21 cellular contexts compared by ENCODE assay signal in the genomic region with DNA sequence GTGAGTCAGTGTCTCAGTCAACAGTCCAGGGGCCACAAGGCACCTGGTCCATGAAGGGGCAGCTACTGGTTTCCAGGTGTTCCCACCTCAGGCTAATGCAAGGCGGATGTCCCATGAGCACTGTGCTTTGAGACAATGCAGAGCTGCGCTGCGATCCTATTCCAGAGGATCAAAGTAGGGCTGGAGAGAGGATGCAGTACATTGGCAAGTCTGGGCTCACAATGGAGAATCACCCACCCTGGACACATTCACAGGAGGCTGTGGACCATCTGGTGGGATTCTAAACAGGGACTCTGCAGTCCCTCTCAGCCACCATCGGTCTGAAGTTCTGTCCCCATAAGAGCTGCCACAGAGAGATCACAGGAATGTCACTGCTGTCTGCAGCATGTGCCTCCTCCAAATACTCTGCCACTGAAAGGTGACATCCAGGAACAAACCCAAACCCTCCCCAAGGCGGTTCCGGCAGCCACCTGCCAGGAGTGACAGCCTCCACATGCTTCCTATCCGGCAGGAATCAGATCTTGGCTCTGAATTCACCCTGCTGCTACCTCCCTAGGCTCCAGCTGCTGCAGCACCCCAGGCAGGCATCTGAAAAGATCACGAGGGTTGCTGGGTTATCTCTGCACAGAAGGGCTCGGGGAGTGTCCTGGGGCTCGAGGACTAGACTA. TPM values are rescaled to one million over a fixed set of nuclear protein-coding genes. Genes with fewer than 3 reads are reported as not detected.
"Had no signal": no experiment of that assay in that cellular context is flagged by ENCODE, and none has a peak within 500 bp of the region (broad histone marks: within the 10 kb centered on the region; RNA-seq: fewer than 3 reads in every experiment).

No MANE protein-coding gene starts in this region.

- H3K9me3 ChIP-seq: left ventricle myocardium inferior, right lobe of liver, testis, uterus had no signal

- H3K36me3 ChIP-seq: uterus had no signal

- H3K4me1 ChIP-seq: right lobe of liver, testis, uterus had no signal

- H3K4me3 ChIP-seq: left ventricle myocardium inferior, right lobe of liver, skin epidermis, testis, uterus had no signal

- DNase-seq: activated CD4-positive, alpha-beta T cell treated with anti-CD3 and anti-CD28 coated beads, Interleukin-2, amount 10 ng/mL, durations not matched to agents 7 days and 5 days; activated CD4-positive, CD25-positive, alpha-beta regulatory T cell treated with anti-CD3 and anti-CD28 coated beads, Interleukin-2, amount 50 U/mL, for 72 hours; activated CD8-positive, alpha-beta memory T cell treated with anti-CD3 and anti-CD28 coated beads, Interleukin-2, amount 10 ng/mL, durations not matched to agents 7 days and 5 days; activated CD8-positive, alpha-beta T cell treated with anti-CD3 and anti-CD28 coated beads for 36 hours; activated gamma-delta T cell; activated T-cell treated with anti-CD3 and anti-CD28 coated beads for 4 hours; aorta; effector memory CD8-positive, alpha-beta T cell; foreskin melanocyte; glutamatergic neuron; left ventricle myocardium inferior; right lobe of liver; stimulated activated CD4-positive, alpha-beta T cell treated with anti-CD3 and anti-CD28 coated beads, Interleukin-1b, Interleukin-23, amount 100 ng/mL, for 48 hours; testis; trophoblast cell; uterus had no signal

- ATAC-seq: activated CD8-positive, alpha-beta memory T cell treated with anti-CD3 and anti-CD28 coated beads, Interleukin-2, amount 10 ng/mL, durations not matched to agents 7 days and 5 days; activated CD8-positive, alpha-beta T cell treated with anti-CD3 and anti-CD28 coated beads for 36 hours; effector memory CD8-positive, alpha-beta T cell; esophagus mucosa; right lobe of liver; stimulated activated effector memory CD8-positive, alpha-beta T cell treated with anti-CD3 and anti-CD28 coated beads, Interleukin-12 subunit alpha, Interleukin-12 subunit beta, amount 100 ng/mL, for 72 hours had no signal

- H3K27me3 ChIP-seq: right lobe of liver, testis, uterus had no signal

- H3K27ac ChIP-seq: left ventricle myocardium inferior, right lobe of liver, skin epidermis, testis, uterus, VCaP had no signal

RNA-seq across cellular contexts. Expression of a gene that starts 45.3 kb away (rescaled TPM):
- total RNA-seq: activated CD4-positive, alpha-beta T cell treated with anti-CD3 and anti-CD28 coated beads, Interleukin-2, amount 10 ng/mL, durations not matched to agents 7 days and 5 days; activated CD8-positive, alpha-beta memory T cell treated with anti-CD3 and anti-CD28 coated beads, Interleukin-2, amount 10 ng/mL, durations not matched to agents 7 days and 5 days; activated CD8-positive, alpha-beta T cell treated with anti-CD3 and anti-CD28 coated beads for 36 hours; myocyte had no signal
